ENCODE assay signal across 1 cellular context in genomic region chr14:21023817-21024667, GRCh38.
TF ChIP-seq lines count a peak whose summit lies in the region.

No MANE protein-coding gene starts in this region.

TF ChIP-seq in H1, 55 proteins besides CTCF, POLR2A, EP300 and RAD21:
- TF ChIP-seq, protein P1, sequence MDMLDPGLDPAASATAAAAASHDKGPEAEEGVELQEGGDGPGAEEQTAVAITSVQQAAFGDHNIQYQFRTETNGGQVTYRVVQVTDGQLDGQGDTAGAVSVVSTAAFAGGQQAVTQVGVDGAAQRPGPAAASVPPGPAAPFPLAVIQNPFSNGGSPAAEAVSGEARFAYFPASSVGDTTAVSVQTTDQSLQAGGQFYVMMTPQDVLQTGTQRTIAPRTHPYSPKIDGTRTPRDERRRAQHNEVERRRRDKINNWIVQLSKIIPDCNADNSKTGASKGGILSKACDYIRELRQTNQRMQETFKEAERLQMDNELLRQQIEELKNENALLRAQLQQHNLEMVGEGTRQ (IDR thresholded peaks at IDR 0.05; ENCODE audit: low read length): no peak
- TF ChIP-seq EZH2 (IDR thresholded peaks at IDR 0.05; ENCODE audit: low read depth, low read length, severe bottlenecking): peak; percentile 6
- 0 out of 4 replicates have a peak, but pooled peaks of 1 of the 2 experiments have one; percentile 3 for TF ChIP-seq HDAC2 (IDR thresholded peaks at IDR 0.05; ENCODE audit: borderline replicate concordance in 1 of 2, low read depth in 2 of 2, low read length in 2 of 2)
- peak; percentile 44 for TF ChIP-seq SAP30 (IDR thresholded peaks at IDR 0.05; ENCODE audit: insufficient read depth, insufficient replicate concordance, low read length)
- TF ChIP-seq RFX5 (IDR thresholded peaks at IDR 0.05; ENCODE audit: borderline replicate concordance, low read depth, low read length): no peak
- TF ChIP-seq JUND (IDR thresholded peaks at IDR 0.05; ENCODE audit: low read length): no peak
- TF ChIP-seq ASH2L (IDR thresholded peaks at IDR 0.05; ENCODE audit: low read length): no peak
- TF ChIP-seq SUZ12 (IDR thresholded peaks at IDR 0.05; ENCODE audit: low read length): 0 out of 2 replicates have a peak, but pooled peaks have one; percentile 13
- TF ChIP-seq KDM5A (IDR thresholded peaks at IDR 0.05; ENCODE audit: low read length): no peak
